ENCODE assay signal across 12 cellular contexts in the genomic region with DNA sequence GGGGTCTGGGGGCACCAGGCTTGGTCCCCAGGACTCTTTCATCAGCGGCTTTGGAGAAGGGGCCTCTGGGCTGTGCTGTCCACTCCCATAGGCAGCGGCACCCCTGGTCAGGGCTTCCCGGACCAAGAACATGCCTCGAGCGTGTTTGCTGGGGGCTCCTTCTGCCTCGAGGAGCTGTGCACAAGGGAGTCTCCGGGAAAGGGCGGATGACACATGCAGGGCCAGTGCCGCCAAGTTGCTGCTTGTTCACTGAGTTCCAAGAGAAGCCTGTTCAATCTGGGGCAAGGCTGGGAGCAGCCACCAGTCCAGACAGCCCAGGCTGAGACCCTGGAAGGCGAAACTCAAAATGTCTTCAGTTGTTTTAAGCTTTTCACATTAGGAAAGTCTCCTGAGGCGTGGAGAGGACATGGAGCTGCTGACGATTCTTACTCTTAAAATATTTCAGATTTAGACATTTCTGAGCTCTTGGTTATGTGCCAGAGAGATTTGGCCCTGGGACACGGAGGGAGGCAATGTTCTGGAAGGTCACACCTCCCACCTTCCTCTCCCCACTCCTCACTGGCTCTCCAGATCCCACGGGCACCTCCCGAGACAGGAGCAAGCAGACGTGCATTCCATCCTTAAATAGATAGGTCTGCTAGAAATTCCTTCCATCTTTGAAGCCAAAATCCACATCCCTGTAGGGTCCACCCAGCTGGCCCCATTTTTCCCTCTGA.
DNase-seq lines count a peak whose midpoint lies in the region; ATAC-seq and TF ChIP-seq lines count a peak whose summit lies in the region.
"Had no signal": no experiment of that assay in that cellular context is flagged by ENCODE, and none has a peak within 500 bp of the region (broad histone marks: within the 10 kb centered on the region; RNA-seq: fewer than 3 reads in every experiment).

No MANE protein-coding gene starts in this region.

- peaks cover 0 to 11% (median 0%) of the 10 kb centered on the region in 3 donors for H3K9me3 ChIP-seq in gastroesophageal sphincter
- no peaks in the 10 kb centered on the region for H3K9me3 ChIP-seq in ovary
- no peaks in the 10 kb centered on the region for H3K9me3 ChIP-seq in esophagus squamous epithelium

- H3K4me1 ChIP-seq in gastroesophageal sphincter (no peaks in the 10 kb centered on the region), ovary (ENCODE audit: insufficient read depth) (no peaks in the 10 kb centered on the region), esophagus squamous epithelium (peaks cover 9 to 22% (median 15%) of the 10 kb centered on the region in 3 donors)

- intact Hi-C loops in ovary (cut with DNase I), result no loop called here
- intact Hi-C loops in esophagus squamous epithelium (cut with DNase I), result no loop called here

- TF ChIP-seq CTCF in gastroesophageal sphincter (IDR thresholded peaks at IDR 0.05) (no peak), ovary (IDR thresholded peaks at IDR 0.05) (no peak), esophagus squamous epithelium (IDR thresholded peaks at IDR 0.05) (no peak)

- no peaks in the 10 kb centered on the region for H3K36me3 ChIP-seq in gastroesophageal sphincter
- no peaks in the 10 kb centered on the region for H3K36me3 ChIP-seq in ovary
- no peaks in the 10 kb centered on the region for H3K36me3 ChIP-seq in esophagus squamous epithelium
- no peaks in the 10 kb centered on the region for H3K36me3 ChIP-seq in H7 (replicated peaks; ENCODE audit: control insufficient read depth, insufficient read depth, low read length)

- H3K4me3 ChIP-seq in gastroesophageal sphincter, result no peak overlapping the region
- no peak overlapping the region for H3K4me3 ChIP-seq in ovary
- H3K4me3 ChIP-seq in esophagus squamous epithelium, result no peak overlapping the region
- no peak overlapping the region for H3K4me3 ChIP-seq in H7 (ENCODE audit: insufficient read depth, low read depth, low read length)

- TF ChIP-seq POLR2A in gastroesophageal sphincter (IDR thresholded peaks at IDR 0.05) (no peak), ovary (IDR thresholded peaks at IDR 0.05) (no peak), esophagus squamous epithelium (IDR thresholded peaks at IDR 0.05) (no peak)

- peak; percentile 67 for DNase-seq in EH (ENCODE audit: low read depth)
- DNase-seq in astrocyte of the hippocampus (ENCODE audit: low read depth, low spot score), result peak; percentile 34
- peak in 4 of 5 donors; percentile 39 to 53 (median 44) for DNase-seq in ovary
- no peak for DNase-seq in esophagus squamous epithelium (lab: John Stamatoyannopoulos, UW)
- DNase-seq in H7, result no peak
- DNase-seq in globus pallidus (ENCODE audit: low spot score), result no peak
- no peak for DNase-seq in stimulated activated CD4-positive, alpha-beta T cell treated with anti-CD3 and anti-CD28 coated beads, Interleukin-4, amount 100 ng/mL, for 1 hour
- DNase-seq: activated naive CD8-positive, alpha-beta T cell treated with anti-CD3 and anti-CD28 coated beads, Interleukin-2, amount 10 ng/mL, durations not matched to agents 7 days and 5 days; mesendoderm; NK-92 treated with Interleukin-12 subunit alpha and Interleukin-12 subunit beta, amount 100 ng/mL, for 24 hours; stimulated activated naive CD8-positive, alpha-beta T cell treated with anti-CD3 and anti-CD28 coated beads, Interleukin-15, Interleukin-2, amounts not matched to agents 100 U/mL and 50 U/mL, for 24 hours had no signal

- peak; percentile 53 for ATAC-seq in gastroesophageal sphincter
- ATAC-seq: stimulated activated naive CD8-positive, alpha-beta T cell treated with anti-CD3 and anti-CD28 coated beads, Interleukin-15, Interleukin-2, amounts not matched to agents 100 U/mL and 50 U/mL, for 24 hours had no signal

- H3K27ac ChIP-seq in gastroesophageal sphincter (no peak overlapping the region), ovary (no peak overlapping the region), esophagus squamous epithelium (peak overlapping the region in 2 of 4 donors; percentile 14 to 28)

- TF ChIP-seq EP300 in gastroesophageal sphincter (IDR thresholded peaks at IDR 0.05) (no peak), ovary (IDR thresholded peaks at IDR 0.05) (no peak)

- H3K27me3 ChIP-seq in gastroesophageal sphincter (peaks cover 39% of the 10 kb centered on the region), ovary (no peaks in the 10 kb centered on the region), esophagus squamous epithelium (peaks cover 0 to 35% (median 0%) of the 10 kb centered on the region in 4 donors), H7 (ENCODE audit: control insufficient read depth, insufficient read depth, low read length) (no peaks in the 10 kb centered on the region)

- 42 to 58% methylated on average over 6 of the region's 16 CpGs for WGBS in gastroesophageal sphincter (ENCODE audit: low coverage in 1 of 2), 2 donors
- 23 to 35% (median 34%) methylated on average over 16 of the region's 16 CpGs for WGBS in ovary, 3 donors
- WGBS in esophagus squamous epithelium, 2 donors, result 26 to 33% methylated on average over 6 of the region's 16 CpGs

Comparison
In these comparisons a context has a peak if more than half of its experiments do, and no peak if none do; other contexts are left out.
1. DNase-seq: peak in EH (single experiment), astrocyte of the hippocampus (single experiment) and ovary (4 of 5); none in esophagus squamous epithelium (single experiment), H7 (single experiment), globus pallidus (single experiment) and stimulated activated CD4-positive, alpha-beta T cell treated with anti-CD3 and anti-CD28 coated beads, Interleukin-4, amount 100 ng/mL, for 1 hour (single experiment).